ENCODE assay signal across 16 cellular contexts in genomic region chr11:79321282-79321681, GRCh38.
"Had no signal": no experiment of that assay in that cellular context is flagged by ENCODE, and none has a peak within 500 bp of the region (broad histone marks: within the 10 kb centered on the region; RNA-seq: fewer than 3 reads in every experiment).

No MANE protein-coding gene starts in this region.

- H3K36me3 Mint-ChIP-seq: immature natural killer cell had no signal

- H3K27me3 Mint-ChIP-seq: activated CD4-positive, alpha-beta memory T cell treated with anti-CD3 and anti-CD28 coated beads, Interleukin-2, amount 10 ng/mL, durations not matched to agents 7 days and 5 days had no signal

- H3K27ac ChIP-seq: colonic mucosa, right atrium auricular region, tibial artery, uterus, VCaP had no signal

- H3K36me3 ChIP-seq: colonic mucosa, right atrium auricular region, tibial artery, uterus had no signal

- DNase-seq: activated CD4-positive, alpha-beta memory T cell treated with anti-CD3 and anti-CD28 coated beads, Interleukin-2, amount 10 ng/mL, durations not matched to agents 7 days and 5 days; activated CD8-positive, alpha-beta memory T cell treated with anti-CD3 and anti-CD28 coated beads, Interleukin-2, amount 50 U/mL, for 4 hours; caudate nucleus; colonic mucosa; glutamatergic neuron; immature natural killer cell; left cardiac atrium; naive thymus-derived CD4-positive, alpha-beta T cell; posterior cingulate gyrus; T1000; tibial artery; uterus had no signal

- H3K27me3 ChIP-seq: colonic mucosa, right atrium auricular region, tibial artery, uterus had no signal

- H3K4me1 ChIP-seq: colonic mucosa, right atrium auricular region, tibial artery, uterus had no signal

- H3K4me1 Mint-ChIP-seq: activated CD4-positive, alpha-beta memory T cell treated with anti-CD3 and anti-CD28 coated beads, Interleukin-2, amount 10 ng/mL, durations not matched to agents 7 days and 5 days; immature natural killer cell; naive thymus-derived CD4-positive, alpha-beta T cell had no signal

- H3K4me3 Mint-ChIP-seq: activated CD4-positive, alpha-beta memory T cell treated with anti-CD3 and anti-CD28 coated beads, Interleukin-2, amount 10 ng/mL, durations not matched to agents 7 days and 5 days; immature natural killer cell; naive thymus-derived CD4-positive, alpha-beta T cell had no signal

- H3K27ac Mint-ChIP-seq: activated CD4-positive, alpha-beta memory T cell treated with anti-CD3 and anti-CD28 coated beads, Interleukin-2, amount 10 ng/mL, durations not matched to agents 7 days and 5 days; immature natural killer cell; naive thymus-derived CD4-positive, alpha-beta T cell had no signal

- H3K9me3 ChIP-seq: colonic mucosa, right atrium auricular region, tibial artery, uterus had no signal

- H3K4me2 ChIP-seq: smooth muscle cell had no signal

- H3K4me3 ChIP-seq: colonic mucosa, lung, right atrium auricular region, smooth muscle cell, tibial artery, uterus had no signal

- H3K9me3 Mint-ChIP-seq: activated CD4-positive, alpha-beta memory T cell treated with anti-CD3 and anti-CD28 coated beads, Interleukin-2, amount 10 ng/mL, durations not matched to agents 7 days and 5 days had no signal
